In the genomic region with DNA sequence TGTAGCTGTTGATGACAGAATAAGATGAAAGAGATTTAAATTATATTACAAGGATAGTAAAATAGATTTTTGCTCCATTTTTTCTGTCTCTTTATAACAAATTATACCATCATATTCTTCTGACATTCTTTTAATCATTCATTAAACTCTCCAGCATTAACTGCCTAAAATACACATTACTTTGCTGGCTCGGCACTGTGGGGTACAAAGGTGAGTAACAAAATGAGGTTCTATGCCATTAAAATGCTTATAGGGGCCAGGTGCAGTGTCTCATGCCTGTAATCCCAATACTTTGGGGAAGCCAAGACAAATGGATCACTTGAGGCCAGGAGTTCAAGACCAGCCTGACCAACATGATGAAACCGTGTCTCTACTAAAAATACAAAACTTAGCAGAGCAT, we compare ENCODE assay signal across 28 cellular contexts.
"Had no signal": no experiment of that assay in that cellular context is flagged by ENCODE, and none has a peak within 500 bp of the region (broad histone marks: within the 10 kb centered on the region; RNA-seq: fewer than 3 reads in every experiment).

No MANE protein-coding gene starts in this region.

- H3K9me3 ChIP-seq: stomach, suprapubic skin, testis, thoracic aorta, thyroid gland, tibial artery, tibial nerve, transverse colon, upper lobe of left lung, upper lobe of right lung, uterus, vagina had no signal

- H3K36me3 ChIP-seq: suprapubic skin, thoracic aorta, thyroid gland, tibial artery, tibial nerve, transverse colon, upper lobe of right lung, uterus, vagina had no signal

- DNase-seq: stimulated activated CD4-positive, alpha-beta T cell treated with anti-CD3 and anti-CD28 coated beads, Interleukin-2, amount 100 ng/mL, for 48 hours; stimulated activated CD4-positive, alpha-beta T cell treated with anti-CD3 and anti-CD28 coated beads, Interleukin-4, amount 100 ng/mL, for 1 hour; stimulated activated CD4-positive, alpha-beta T cell treated with anti-CD3 and anti-CD28 coated beads, Interleukin-4, amount 100 ng/mL, for 24 hours; stimulated activated CD4-positive, alpha-beta T cell treated with anti-CD3 and anti-CD28 coated beads, Interleukin-4, amount 100 ng/mL, for 4 hours; stimulated activated CD8-positive, alpha-beta memory T cell treated with anti-CD3 and anti-CD28 coated beads, Interleukin-4, amount 100 ng/mL, for 48 hours; stimulated activated naive B cell treated with anti-CD40 and anti-IgM and Interleukin-4, amounts not matched to agents 10 μg/mL and 1 μg/mL and 100 μg/mL, for 72 hours; stimulated activated naive CD4-positive, alpha-beta T cell treated with Interleukin-2 at 50 U/mL for 16 hours; stimulated activated naive CD8-positive, alpha-beta T cell treated with anti-CD3 and anti-CD28 coated beads, Interleukin-15, amount 100 ng/mL, for 72 hours; stimulated activated naive CD8-positive, alpha-beta T cell treated with anti-CD3 and anti-CD28 coated beads, Interleukin-15, Interleukin-2, amounts not matched to agents 100 U/mL and 50 U/mL, for 24 hours; stomach; substantia nigra; testis; thyroid gland; tibial artery; transverse colon; trophoblast cell; upper lobe of left lung; upper lobe of right lung; uterus had no signal

- H3K4me3 ChIP-seq: stomach, suprapubic skin, testis, thoracic aorta, thyroid gland, tibial artery, tibial nerve, transverse colon, upper lobe of left lung, upper lobe of right lung, uterus, vagina had no signal

- H3K4me3 Mint-ChIP-seq: stimulated activated effector memory CD8-positive, alpha-beta T cell treated with anti-CD3 and anti-CD28 coated beads, Interleukin-12 subunit alpha, Interleukin-12 subunit beta, amount 100 ng/mL, for 72 hours; stimulated activated memory B cell treated with anti-CD40 and anti-IgM and Interleukin-4, amounts not matched to agents 10 μg/mL and 1 μg/mL and 100 μg/mL, for 72 hours; stimulated activated naive B cell treated with anti-CD40 and anti-IgM and Interleukin-4, amounts not matched to agents 10 μg/mL and 1 μg/mL and 100 μg/mL, for 72 hours; stimulated activated naive CD8-positive, alpha-beta T cell treated with anti-CD3 and anti-CD28 coated beads, Interleukin-15, amount 100 ng/mL, for 72 hours; stimulated activated naive CD8-positive, alpha-beta T cell treated with anti-CD3 and anti-CD28 coated beads, Interleukin-15, Interleukin-2, amounts not matched to agents 100 ng/mL and 50 ng/mL, for 24 hours; type B pancreatic cell had no signal

- H3K4me1 ChIP-seq: stomach, suprapubic skin, testis, tibial artery, tibial nerve, transverse colon, upper lobe of left lung, upper lobe of right lung, uterus, vagina had no signal

- FAIRE-seq: urothelium cell line had no signal

- H3K27me3 Mint-ChIP-seq: stimulated activated memory B cell treated with anti-CD40 and anti-IgM and Interleukin-4, amounts not matched to agents 10 μg/mL and 1 μg/mL and 100 μg/mL, for 72 hours; stimulated activated naive B cell treated with anti-CD40 and anti-IgM and Interleukin-4, amounts not matched to agents 10 μg/mL and 1 μg/mL and 100 μg/mL, for 72 hours; stimulated activated naive CD8-positive, alpha-beta T cell treated with anti-CD3 and anti-CD28 coated beads, Interleukin-15, amount 100 ng/mL, for 72 hours; stimulated activated naive CD8-positive, alpha-beta T cell treated with anti-CD3 and anti-CD28 coated beads, Interleukin-15, Interleukin-2, amounts not matched to agents 100 ng/mL and 50 ng/mL, for 24 hours; type B pancreatic cell had no signal

- H3K27ac ChIP-seq: stomach, suprapubic skin, testis, thoracic aorta, thyroid gland, tibial artery, tibial nerve, transverse colon, upper lobe of left lung, upper lobe of right lung, uterus, vagina had no signal

- H3K9me3 Mint-ChIP-seq: stimulated activated effector memory CD8-positive, alpha-beta T cell treated with anti-CD3 and anti-CD28 coated beads, Interleukin-12 subunit alpha, Interleukin-12 subunit beta, amount 100 ng/mL, for 72 hours; stimulated activated memory B cell treated with anti-CD40 and anti-IgM and Interleukin-4, amounts not matched to agents 10 μg/mL and 1 μg/mL and 100 μg/mL, for 72 hours; stimulated activated naive B cell treated with anti-CD40 and anti-IgM and Interleukin-4, amounts not matched to agents 10 μg/mL and 1 μg/mL and 100 μg/mL, for 72 hours; stimulated activated naive CD8-positive, alpha-beta T cell treated with anti-CD3 and anti-CD28 coated beads, Interleukin-15, amount 100 ng/mL, for 72 hours; stimulated activated naive CD8-positive, alpha-beta T cell treated with anti-CD3 and anti-CD28 coated beads, Interleukin-15, Interleukin-2, amounts not matched to agents 100 ng/mL and 50 ng/mL, for 24 hours; type B pancreatic cell had no signal

- ATAC-seq: stimulated activated effector memory CD8-positive, alpha-beta T cell treated with anti-CD3 and anti-CD28 coated beads, Interleukin-12 subunit alpha, Interleukin-12 subunit beta, amount 100 ng/mL, for 72 hours; stimulated activated memory B cell treated with anti-CD40 and anti-IgM and Interleukin-4, amounts not matched to agents 10 μg/mL and 1 μg/mL and 100 μg/mL, for 72 hours; stimulated activated naive B cell treated with anti-CD40 and anti-IgM and Interleukin-4, amounts not matched to agents 10 μg/mL and 1 μg/mL and 100 μg/mL, for 72 hours; stimulated activated naive CD8-positive, alpha-beta T cell treated with anti-CD3 and anti-CD28 coated beads, Interleukin-15, amount 100 ng/mL, for 72 hours; stimulated activated naive CD8-positive, alpha-beta T cell treated with anti-CD3 and anti-CD28 coated beads, Interleukin-15, Interleukin-2, amounts not matched to agents 100 U/mL and 50 U/mL, for 24 hours; upper lobe of right lung had no signal

- H3K27me3 ChIP-seq: stomach, suprapubic skin, testis, thyroid gland, tibial artery, tibial nerve, transverse colon, upper lobe of left lung, upper lobe of right lung, uterus, vagina had no signal

- H3K36me3 Mint-ChIP-seq: stimulated activated effector memory CD8-positive, alpha-beta T cell treated with anti-CD3 and anti-CD28 coated beads, Interleukin-12 subunit alpha, Interleukin-12 subunit beta, amount 100 ng/mL, for 72 hours; type B pancreatic cell had no signal

- H3K27ac Mint-ChIP-seq: stimulated activated effector memory CD8-positive, alpha-beta T cell treated with anti-CD3 and anti-CD28 coated beads, Interleukin-12 subunit alpha, Interleukin-12 subunit beta, amount 100 ng/mL, for 72 hours; stimulated activated memory B cell treated with anti-CD40 and anti-IgM and Interleukin-4, amounts not matched to agents 10 μg/mL and 1 μg/mL and 100 μg/mL, for 72 hours; stimulated activated naive B cell treated with anti-CD40 and anti-IgM and Interleukin-4, amounts not matched to agents 10 μg/mL and 1 μg/mL and 100 μg/mL, for 72 hours; stimulated activated naive CD8-positive, alpha-beta T cell treated with anti-CD3 and anti-CD28 coated beads, Interleukin-15, amount 100 ng/mL, for 72 hours; stimulated activated naive CD8-positive, alpha-beta T cell treated with anti-CD3 and anti-CD28 coated beads, Interleukin-15, Interleukin-2, amounts not matched to agents 100 ng/mL and 50 ng/mL, for 24 hours; type B pancreatic cell had no signal

- H3K4me1 Mint-ChIP-seq: stimulated activated effector memory CD8-positive, alpha-beta T cell treated with anti-CD3 and anti-CD28 coated beads, Interleukin-12 subunit alpha, Interleukin-12 subunit beta, amount 100 ng/mL, for 72 hours; stimulated activated memory B cell treated with anti-CD40 and anti-IgM and Interleukin-4, amounts not matched to agents 10 μg/mL and 1 μg/mL and 100 μg/mL, for 72 hours; stimulated activated naive B cell treated with anti-CD40 and anti-IgM and Interleukin-4, amounts not matched to agents 10 μg/mL and 1 μg/mL and 100 μg/mL, for 72 hours; stimulated activated naive CD8-positive, alpha-beta T cell treated with anti-CD3 and anti-CD28 coated beads, Interleukin-15, amount 100 ng/mL, for 72 hours had no signal
